Comparison of ENCODE assay signal across 15 cellular contexts in the genomic region with DNA sequence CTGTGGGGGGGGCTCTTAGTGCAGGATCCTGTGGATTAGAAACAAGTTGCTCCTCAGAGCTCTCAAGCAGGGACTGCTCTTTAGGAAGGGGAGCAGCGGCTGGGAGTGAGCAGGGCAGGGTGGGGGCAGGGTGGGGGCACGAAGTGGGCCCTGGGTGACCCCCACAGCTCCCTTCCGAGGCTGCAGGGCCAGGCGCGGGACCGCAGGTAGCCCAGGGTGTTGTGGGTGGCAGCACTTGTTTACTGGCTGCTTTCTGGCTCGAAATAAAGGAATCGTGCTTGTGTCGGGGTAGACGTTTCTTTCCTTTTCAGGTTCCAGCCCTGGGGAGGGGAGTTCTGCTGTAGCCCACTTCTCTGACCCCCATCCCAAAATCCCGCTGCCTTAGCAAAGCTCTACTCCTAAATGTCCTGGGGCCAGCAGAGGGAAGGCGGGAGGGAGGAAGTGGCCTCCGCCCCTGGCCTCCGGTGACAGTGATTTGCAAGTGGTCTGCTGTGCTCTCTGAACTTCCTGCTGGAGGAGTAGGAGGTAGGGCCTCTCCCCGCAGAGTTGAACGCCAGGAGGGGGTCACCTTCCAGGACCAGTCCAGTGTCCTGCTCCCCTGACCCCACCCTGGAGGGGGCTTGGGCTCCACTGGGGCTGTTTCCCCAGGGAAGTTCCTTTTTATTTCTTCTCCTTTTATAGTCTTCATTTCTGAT. TPM values are rescaled to one million over a fixed set of nuclear protein-coding genes. Genes with fewer than 3 reads are reported as not detected.
A peak's percentile ranks its signal among the peaks of the same experiment; 100 is the strongest.
DNase-seq lines count a peak whose midpoint lies in the region; ATAC-seq, FAIRE-seq and TF ChIP-seq lines count a peak whose summit lies in the region.
"Had no signal": no experiment of that assay in that cellular context is flagged by ENCODE, and none has a peak within 500 bp of the region (broad histone marks: within the 10 kb centered on the region; RNA-seq: fewer than 3 reads in every experiment).

No MANE protein-coding gene starts in this region.

- H3K27me3 Mint-ChIP-seq in activated CD8-positive, alpha-beta memory T cell treated with anti-CD3 and anti-CD28 coated beads, Interleukin-2, amount 10 ng/mL, durations not matched to agents 7 days and 5 days = peaks cover 3% of the 10 kb centered on the region

- H3K4me3 Mint-ChIP-seq in activated CD8-positive, alpha-beta memory T cell treated with anti-CD3 and anti-CD28 coated beads, Interleukin-2, amount 10 ng/mL, durations not matched to agents 7 days and 5 days = no peak overlapping the region

- H3K27ac Mint-ChIP-seq in activated CD8-positive, alpha-beta memory T cell treated with anti-CD3 and anti-CD28 coated beads, Interleukin-2, amount 10 ng/mL, durations not matched to agents 7 days and 5 days = no peak overlapping the region

- WGBS in HepG2 (ENCODE audit: low lambda C conversion rate) = 61% methylated on average over 16 of the region's 16 CpGs

- no peaks in the 10 kb centered on the region for H3K36me3 ChIP-seq in A673 (ENCODE audit: insufficient read depth, low read length, poor library complexity, severe bottlenecking)
- H3K36me3 ChIP-seq in HepG2 (replicated peaks in 1 of 2; ENCODE audit: control insufficient read depth in 1 of 2, insufficient read depth in 2 of 2, low read length in 2 of 2) = peaks cover 1 to 6% of the 10 kb centered on the region in 2 experiments; a peak in 2 of 5 replicates
- H3K36me3 ChIP-seq: gastrocnemius medialis had no signal

- H3K4me3 ChIP-seq in A673 (ENCODE audit: low read depth, low read length, poor library complexity, severe bottlenecking) (no peak overlapping the region), HepG2 (replicated peaks in 1 of 3; ENCODE audit: insufficient read depth in 1 of 3, low read depth in 2 of 3, low read length in 3 of 3) (no peak overlapping the region; a peak in 1 of 6 replicates)
- H3K4me3 ChIP-seq: dorsolateral prefrontal cortex, gastrocnemius medialis had no signal

- H3K9me3 Mint-ChIP-seq in activated CD8-positive, alpha-beta memory T cell treated with anti-CD3 and anti-CD28 coated beads, Interleukin-2, amount 10 ng/mL, durations not matched to agents 7 days and 5 days (ENCODE audit: low read depth) = no peaks in the 10 kb centered on the region

- TF ChIP-seq CTCF in A673 (conservative IDR thresholded peaks at IDR 0.05; ENCODE audit: low read depth, low read length) (no peak), GM10266 (IDR thresholded peaks at IDR 0.05; ENCODE audit: control insufficient read depth, insufficient read depth, low read depth, missing control alignments) (no peak), HepG2 (CRISPR knock-in tag; IDR thresholded peaks at IDR 0.05) (no peak)

- DNase-seq in A673 (ENCODE audit: low spot score) (no peak), GM10266 (ENCODE audit: extremely low spot score) (peak; percentile 45), HepG2 (ENCODE audit: low spot score) (no peak), NCI-H345 treated with DMSO at 0.1 percent for 48 hours (lab: John Stamatoyannopoulos, UW; ENCODE audit: unreplicated experiment) (no peak), COLO668 (lab: John Stamatoyannopoulos, UW; ENCODE audit: unreplicated experiment) (no peak)
- peak; percentile 38 for DNase-seq in activated CD8-positive, alpha-beta memory T cell treated with anti-CD3 and anti-CD28 coated beads, Interleukin-2, amount 10 ng/mL, durations not matched to agents 7 days and 5 days
- DNase-seq: activated CD4-positive, alpha-beta T cell treated with anti-CD3 and anti-CD28 coated beads, Interleukin-2, amount 50 U/mL, for 1 hour; MV-4-11; NCI-H524 treated with DMSO at 0.1 percent for 48 hours had no signal

- ATAC-seq in activated CD8-positive, alpha-beta memory T cell treated with anti-CD3 and anti-CD28 coated beads, Interleukin-2, amount 10 ng/mL, durations not matched to agents 7 days and 5 days = no peak
- ATAC-seq in HepG2 = no peak
- ATAC-seq in GM18907 (IDR thresholded peaks at IDR 0.05; ENCODE audit: unreplicated experiment) = no peak
- ATAC-seq in HG02759 (IDR thresholded peaks at IDR 0.05; ENCODE audit: unreplicated experiment) = no peak
- ATAC-seq: gastrocnemius medialis had no signal

- no peak for TF ChIP-seq POLR2A in HepG2 (IDR thresholded peaks at IDR 0.05; ENCODE audit: insufficient read depth in 1 of 2, low read depth in 2 of 2, low read length in 2 of 2)

- H3K79me2 ChIP-seq in HepG2 (ENCODE audit: insufficient read depth, low read length) = peaks cover 10% of the 10 kb centered on the region

- TF ChIP-seq RAD21 in HepG2 (CRISPR knock-in tag; IDR thresholded peaks at IDR 0.05) = no peak

- intact Hi-C loops in A673 (cut with micrococcal nuclease; ENCODE audit: unreplicated experiment) = no loop called here
- intact Hi-C loops in HepG2 (cut with micrococcal nuclease; ENCODE audit: unreplicated experiment) = no loop called here

- H4K20me1 ChIP-seq in HepG2 (ENCODE audit: insufficient read depth, low read length) = peaks cover 10% of the 10 kb centered on the region; the same call in 1 of the 2 replicates

- H3K4me1 Mint-ChIP-seq in activated CD8-positive, alpha-beta memory T cell treated with anti-CD3 and anti-CD28 coated beads, Interleukin-2, amount 10 ng/mL, durations not matched to agents 7 days and 5 days = peaks cover 13% of the 10 kb centered on the region

- H3K9ac ChIP-seq in HepG2 (ENCODE audit: insufficient read depth, low read depth, low read length) = no peak overlapping the region

- H3K27ac ChIP-seq in A673 (ENCODE audit: low read depth, low read length, poor library complexity, severe bottlenecking) = peak overlapping the region; percentile 100
- H3K27ac ChIP-seq in HepG2 (ENCODE audit: extremely low read length, insufficient read depth, low read length) = peak overlapping the region; percentile 6
- H3K27ac ChIP-seq: dorsolateral prefrontal cortex, gastrocnemius medialis had no signal

- H3K9me3 ChIP-seq in A673 (ENCODE audit: low read depth, low read length, poor library complexity, severe bottlenecking) (no peaks in the 10 kb centered on the region), HepG2 (ENCODE audit: low read length) (no peaks in the 10 kb centered on the region)
- H3K9me3 ChIP-seq: gastrocnemius medialis had no signal

- no peak overlapping the region for H2AFZ ChIP-seq in HepG2 (ENCODE audit: low read length)

- BruUV-seq in A673 (replicated peaks; lab: Mats Ljungman, UMichigan) = no TSS peak
- BruUV-seq in HepG2 (replicated peaks; lab: Mats Ljungman, UMichigan) = no TSS peak

- peak; percentile 56 for FAIRE-seq in HepG2 (lab: Jason Lieb, UNC)

- in situ Hi-C loops in HepG2 (cut with HindIII; ENCODE audit: extremely low pct_ligation_motif_present, low pct_unique_long_range_greater_than_20kb) = no loop called here

- H3K4me2 ChIP-seq in HepG2 (ENCODE audit: low read depth, low read length) = peak overlapping the region; percentile 33

- H3K4me1 ChIP-seq in A673 (ENCODE audit: insufficient read depth, low read length, poor library complexity, severe bottlenecking) (peaks cover 63% of the 10 kb centered on the region), HepG2 (ENCODE audit: insufficient read depth, low read length) (peaks cover 32% of the 10 kb centered on the region)
- H3K4me1 ChIP-seq: gastrocnemius medialis had no signal

- H3K36me3 Mint-ChIP-seq in activated CD8-positive, alpha-beta memory T cell treated with anti-CD3 and anti-CD28 coated beads, Interleukin-2, amount 10 ng/mL, durations not matched to agents 7 days and 5 days = no peaks in the 10 kb centered on the region

- TF ChIP-seq EP300 in HepG2 (IDR thresholded peaks at IDR 0.05; ENCODE audit: low read depth in 2 of 2, low read length in 2 of 2) (no peak), HepG2 (CRISPR knock-in tag; IDR thresholded peaks at IDR 0.05; ENCODE audit: borderline replicate concordance) (no peak)

- POLR2A ChIA-PET in A673 (lab: Charles Lee; ENCODE audit: low non-redundant PET) (interaction anchor here (0.7 kb wide), 1 partner anchor 63 kb away, joined by 8 read pairs; no protein-coding TSS in a partner anchor), HepG2 (lab: Yijun Ruan, JAX) (interaction anchor here (1.1 to 1.6 kb wide), 3 partner anchors 8 to 46 kb away, joined by 3 to 8 read pairs (median 4); a partner anchor contains a TSS)

- CTCF ChIA-PET in A673 (lab: Charles Lee) (no interaction called here), HepG2 (lab: Yijun Ruan, JAX; ENCODE audit: low intra/inter-chr PET ratio, low total read pairs) (no interaction called here)
- CTCF ChIA-PET in activated CD8-positive, alpha-beta memory T cell treated with anti-CD3 and anti-CD28 coated beads, Interleukin-2, amount 10 ng/mL, durations not matched to agents 7 days and 5 days (lab: Charles Lee) = no interaction called here

- H3K27me3 ChIP-seq in A673 (replicated peaks; ENCODE audit: insufficient read depth, low read depth, low read length, poor library complexity) (no peaks in the 10 kb centered on the region), HepG2 (ENCODE audit: control insufficient read depth in 1 of 2, insufficient read depth in 2 of 2, low read length in 2 of 2) (peaks cover 0 to 8% of the 10 kb centered on the region in 2 experiments; a peak in 1 of 5 replicates)
- H3K27me3 ChIP-seq: gastrocnemius medialis had no signal

RNA-seq across cellular contexts. Expression of a gene that starts 8.3 kb away (rescaled TPM):
- total RNA-seq in A673 (2021) = 38.5 and 48.4 TPM in 2 replicates
- total RNA-seq in activated CD8-positive, alpha-beta memory T cell treated with anti-CD3 and anti-CD28 coated beads, Interleukin-2, amount 10 ng/mL, durations not matched to agents 7 days and 5 days = under 1 TPM in 1 of 2 experiments, not detected in 1; 0.12 TPM
- total RNA-seq in HepG2 (2016; rRNA removed; fragmentation: Illumina TruSeq; extraction: Trizol) = 104 and 107 TPM in 2 replicates
- total RNA-seq in HepG2 (2016; cell fraction: cytosol; rRNA removed; fragmentation: Illumina TruSeq; extraction: Trizol; ENCODE audit: low read depth) = 27.0 and 30.1 TPM in 2 replicates
- total RNA-seq in HepG2 (2016; cell fraction: insoluble cytoplasmic fraction; rRNA removed; fragmentation: Illumina TruSeq; extraction: Trizol) = 108 and 118 TPM in 2 replicates
- total RNA-seq in HepG2 (2016; cell fraction: membrane; rRNA removed; fragmentation: Illumina TruSeq; extraction: Trizol) = 67.8 and 70.6 TPM in 2 replicates
- 43.9 and 53.0 TPM in 2 replicates for total RNA-seq in HepG2 (2016; cell fraction: nucleus; rRNA removed; fragmentation: Illumina TruSeq; extraction: Trizol)
- polyA plus RNA-seq in HepG2 (2011; rRNA removed) = 53.5 and 71.4 TPM in 2 replicates
- polyA plus RNA-seq in HepG2 (2011; cell fraction: cytosol; rRNA removed) = 52.8 and 126 TPM in 2 replicates
- 167 and 187 TPM in 2 replicates for polyA plus RNA-seq in HepG2 (2011; cell fraction: nucleus; rRNA removed)
- polyA plus RNA-seq in HepG2 (2012) = 34.5 and 40.6 TPM in 2 replicates
- 23.8 and 25.7 TPM in 2 replicates for polyA plus RNA-seq in HepG2 (2016; cell fraction: cytosol; fragmentation: Illumina TruSeq; extraction: Trizol; ENCODE audit: low read depth)
- 96.8 and 121 TPM in 2 replicates for polyA plus RNA-seq in HepG2 (2016; cell fraction: insoluble cytoplasmic fraction; fragmentation: Illumina TruSeq; extraction: Trizol; ENCODE audit: low read depth)
- polyA plus RNA-seq in HepG2 (2016; cell fraction: membrane; fragmentation: Illumina TruSeq; extraction: Trizol; ENCODE audit: low read depth) = 48.5 and 51.3 TPM in 2 replicates
- 84.0 and 95.2 TPM in 2 replicates for polyA plus RNA-seq in HepG2 (2016; cell fraction: nucleus; fragmentation: Illumina TruSeq; extraction: Trizol; ENCODE audit: insufficient read depth, low read depth)
- polyA minus RNA-seq in HepG2 (2011; rRNA and poly(A)+ RNA removed; ENCODE audit: low replicate concordance) = 114 TPM in 1 of 2 replicates, not detected in the other
- 45.5 and 50.7 TPM in 2 replicates for polyA minus RNA-seq in HepG2 (2011; cell fraction: cytosol; rRNA and poly(A)+ RNA removed)
- polyA minus RNA-seq in HepG2 (2011; cell fraction: nucleus; rRNA and poly(A)+ RNA removed) = 32.4 and 35.0 TPM in 2 replicates
- total RNA-seq: kidney epithelial cell had no signal
- polyA plus RNA-seq: BJ had no signal

RNA-seq across cellular contexts. Expression of a gene that starts 40.7 kb away (rescaled TPM):
- total RNA-seq in A673 (2021) (5.0 and 5.3 TPM in 2 replicates), HepG2 (2016; rRNA removed; fragmentation: Illumina TruSeq; extraction: Trizol) (0.20 and 0.72 TPM in 2 replicates)
- total RNA-seq in activated CD8-positive, alpha-beta memory T cell treated with anti-CD3 and anti-CD28 coated beads, Interleukin-2, amount 10 ng/mL, durations not matched to agents 7 days and 5 days = under 1 TPM in 1 of 2 experiments, not detected in 1; 0.20 TPM
- total RNA-seq in HepG2 (2016; cell fraction: cytosol; rRNA removed; fragmentation: Illumina TruSeq; extraction: Trizol; ENCODE audit: low read depth) = 0.30 TPM in 1 of 2 replicates, not detected in the other
- total RNA-seq in HepG2 (2016; cell fraction: insoluble cytoplasmic fraction; rRNA removed; fragmentation: Illumina TruSeq; extraction: Trizol) = 0.32 and 0.36 TPM in 2 replicates
- 0.34 and 0.52 TPM in 2 replicates for total RNA-seq in HepG2 (2016; cell fraction: membrane; rRNA removed; fragmentation: Illumina TruSeq; extraction: Trizol)
- 0.72 and 0.75 TPM in 2 replicates for total RNA-seq in HepG2 (2016; cell fraction: nucleus; rRNA removed; fragmentation: Illumina TruSeq; extraction: Trizol)
- polyA plus RNA-seq in HepG2 (2011; rRNA removed) = 0.17 and 0.30 TPM in 2 replicates
- polyA plus RNA-seq in HepG2 (2011; cell fraction: cytosol; rRNA removed) = 0.14 and 0.27 TPM in 2 replicates
- 4.0 and 5.9 TPM in 2 replicates for polyA plus RNA-seq in HepG2 (2011; cell fraction: nucleus; rRNA removed)
- 0.87 and 1.1 TPM in 2 replicates for polyA plus RNA-seq in HepG2 (2012)
- 0.07 TPM in 1 of 2 replicates, not detected in the other for polyA plus RNA-seq in HepG2 (2016; cell fraction: cytosol; fragmentation: Illumina TruSeq; extraction: Trizol; ENCODE audit: low read depth)
- 0.29 and 0.79 TPM in 2 replicates for polyA plus RNA-seq in HepG2 (2016; cell fraction: insoluble cytoplasmic fraction; fragmentation: Illumina TruSeq; extraction: Trizol; ENCODE audit: low read depth)
- polyA plus RNA-seq in HepG2 (2016; cell fraction: membrane; fragmentation: Illumina TruSeq; extraction: Trizol; ENCODE audit: low read depth) = 0.31 and 0.40 TPM in 2 replicates
- 2.5 and 3.4 TPM in 2 replicates for polyA plus RNA-seq in HepG2 (2016; cell fraction: nucleus; fragmentation: Illumina TruSeq; extraction: Trizol; ENCODE audit: insufficient read depth, low read depth)
- polyA minus RNA-seq in HepG2 (2011; rRNA and poly(A)+ RNA removed; ENCODE audit: low replicate concordance) = 2.6 TPM in 1 of 2 replicates, not detected in the other
- 1.1 and 1.4 TPM in 2 replicates for polyA minus RNA-seq in HepG2 (2011; cell fraction: cytosol; rRNA and poly(A)+ RNA removed)
- 1.9 and 2.1 TPM in 2 replicates for polyA minus RNA-seq in HepG2 (2011; cell fraction: nucleus; rRNA and poly(A)+ RNA removed)
- total RNA-seq: kidney epithelial cell had no signal
- polyA plus RNA-seq: BJ had no signal

RNA-seq across cellular contexts. Expression of a gene that starts 41.4 kb away (rescaled TPM):
- 0.34 and 0.35 TPM in 2 replicates for total RNA-seq in A673 (2021)
- total RNA-seq in activated CD8-positive, alpha-beta memory T cell treated with anti-CD3 and anti-CD28 coated beads, Interleukin-2, amount 10 ng/mL, durations not matched to agents 7 days and 5 days = 1 to 10 TPM; 2.2 to 4.1 TPM
- total RNA-seq in HepG2 (2016; rRNA removed; fragmentation: Illumina TruSeq; extraction: Trizol) = not detected in 2 replicates
- not detected in 2 replicates for total RNA-seq in HepG2 (2016; cell fraction: cytosol; rRNA removed; fragmentation: Illumina TruSeq; extraction: Trizol; ENCODE audit: low read depth)
- total RNA-seq in HepG2 (2016; cell fraction: insoluble cytoplasmic fraction; rRNA removed; fragmentation: Illumina TruSeq; extraction: Trizol) = 0.11 TPM in 1 of 2 replicates, not detected in the other
- 0.09 TPM in 1 of 2 replicates, not detected in the other for total RNA-seq in HepG2 (2016; cell fraction: membrane; rRNA removed; fragmentation: Illumina TruSeq; extraction: Trizol)
- total RNA-seq in HepG2 (2016; cell fraction: nucleus; rRNA removed; fragmentation: Illumina TruSeq; extraction: Trizol) = 0.59 TPM in 1 of 2 replicates, not detected in the other
- 0.04 and 0.31 TPM in 2 replicates for polyA plus RNA-seq in HepG2 (2011; rRNA removed)
- polyA plus RNA-seq in HepG2 (2011; cell fraction: cytosol; rRNA removed) = 0.15 and 0.24 TPM in 2 replicates
- 0.18 and 0.19 TPM in 2 replicates for polyA plus RNA-seq in HepG2 (2011; cell fraction: nucleus; rRNA removed)
- not detected in 2 replicates for polyA plus RNA-seq in HepG2 (2012)
- polyA plus RNA-seq in HepG2 (2016; cell fraction: cytosol; fragmentation: Illumina TruSeq; extraction: Trizol; ENCODE audit: low read depth) = 0.41 TPM in 1 of 2 replicates, not detected in the other
- polyA plus RNA-seq in HepG2 (2016; cell fraction: insoluble cytoplasmic fraction; fragmentation: Illumina TruSeq; extraction: Trizol; ENCODE audit: low read depth) = not detected in 2 replicates
- not detected in 2 replicates for polyA plus RNA-seq in HepG2 (2016; cell fraction: membrane; fragmentation: Illumina TruSeq; extraction: Trizol; ENCODE audit: low read depth)
- polyA plus RNA-seq in HepG2 (2016; cell fraction: nucleus; fragmentation: Illumina TruSeq; extraction: Trizol; ENCODE audit: insufficient read depth, low read depth) = not detected in 2 replicates
- polyA minus RNA-seq in HepG2 (2011; rRNA and poly(A)+ RNA removed; ENCODE audit: low replicate concordance) = 0.70 TPM in 1 of 2 replicates, not detected in the other
- polyA minus RNA-seq in HepG2 (2011; cell fraction: cytosol; rRNA and poly(A)+ RNA removed) = not detected in 2 replicates
- not detected in 2 replicates for polyA minus RNA-seq in HepG2 (2011; cell fraction: nucleus; rRNA and poly(A)+ RNA removed)
- polyA plus RNA-seq: BJ had no signal

RNA-seq across cellular contexts. Expression of a gene that starts 52.3 kb away (rescaled TPM):
- total RNA-seq in A673 (2021) (0.20 TPM in 1 of 2 replicates, not detected in the other), HepG2 (2016; rRNA removed; fragmentation: Illumina TruSeq; extraction: Trizol) (not detected in 2 replicates)
- total RNA-seq in activated CD8-positive, alpha-beta memory T cell treated with anti-CD3 and anti-CD28 coated beads, Interleukin-2, amount 10 ng/mL, durations not matched to agents 7 days and 5 days = not detected
- not detected in 2 replicates for total RNA-seq in HepG2 (2016; cell fraction: cytosol; rRNA removed; fragmentation: Illumina TruSeq; extraction: Trizol; ENCODE audit: low read depth)
- not detected in 2 replicates for total RNA-seq in HepG2 (2016; cell fraction: insoluble cytoplasmic fraction; rRNA removed; fragmentation: Illumina TruSeq; extraction: Trizol)
- not detected in 2 replicates for total RNA-seq in HepG2 (2016; cell fraction: membrane; rRNA removed; fragmentation: Illumina TruSeq; extraction: Trizol)
- not detected in 2 replicates for total RNA-seq in HepG2 (2016; cell fraction: nucleus; rRNA removed; fragmentation: Illumina TruSeq; extraction: Trizol)
- polyA plus RNA-seq in HepG2 (2011; rRNA removed) = not detected in 2 replicates
- polyA plus RNA-seq in HepG2 (2011; cell fraction: cytosol; rRNA removed) = not detected in 2 replicates
- polyA plus RNA-seq in HepG2 (2011; cell fraction: nucleus; rRNA removed) = not detected in 2 replicates
- not detected in 2 replicates for polyA plus RNA-seq in HepG2 (2012)
- not detected in 2 replicates for polyA plus RNA-seq in HepG2 (2016; cell fraction: cytosol; fragmentation: Illumina TruSeq; extraction: Trizol; ENCODE audit: low read depth)
- not detected in 2 replicates for polyA plus RNA-seq in HepG2 (2016; cell fraction: insoluble cytoplasmic fraction; fragmentation: Illumina TruSeq; extraction: Trizol; ENCODE audit: low read depth)
- polyA plus RNA-seq in HepG2 (2016; cell fraction: membrane; fragmentation: Illumina TruSeq; extraction: Trizol; ENCODE audit: low read depth) = not detected in 2 replicates
- polyA plus RNA-seq in HepG2 (2016; cell fraction: nucleus; fragmentation: Illumina TruSeq; extraction: Trizol; ENCODE audit: insufficient read depth, low read depth) = not detected in 2 replicates
- polyA minus RNA-seq in HepG2 (2011; rRNA and poly(A)+ RNA removed; ENCODE audit: low replicate concordance) = not detected in 2 replicates
- polyA minus RNA-seq in HepG2 (2011; cell fraction: cytosol; rRNA and poly(A)+ RNA removed) = not detected in 2 replicates
- polyA minus RNA-seq in HepG2 (2011; cell fraction: nucleus; rRNA and poly(A)+ RNA removed) = not detected in 2 replicates
- total RNA-seq: gastrocnemius medialis, kidney epithelial cell had no signal
- polyA plus RNA-seq: BJ had no signal

Comparison
In these comparisons a context has a peak if more than half of its experiments do, and no peak if none do; other contexts are left out.
1. DNase-seq: peak in GM10266 (single experiment) and activated CD8-positive, alpha-beta memory T cell treated with anti-CD3 and anti-CD28 coated beads, Interleukin-2, amount 10 ng/mL, durations not matched to agents 7 days and 5 days (single experiment); none in A673 (single experiment), HepG2 (single experiment), NCI-H345 treated with DMSO at 0.1 percent for 48 hours (single experiment) and COLO668 (single experiment).
2. RNA of a gene that starts 8.3 kb away (total RNA-seq): 27.0 to 118 TPM in HepG2 and 38.5 to 48.4 TPM in A673; 0.12 TPM in activated CD8-positive, alpha-beta memory T cell treated with anti-CD3 and anti-CD28 coated beads, Interleukin-2, amount 10 ng/mL, durations not matched to agents 7 days and 5 days; every median in the first group is over 10 times any median in the second.